Comparison of ENCODE assay signal across 8 cellular contexts in the genomic region with DNA sequence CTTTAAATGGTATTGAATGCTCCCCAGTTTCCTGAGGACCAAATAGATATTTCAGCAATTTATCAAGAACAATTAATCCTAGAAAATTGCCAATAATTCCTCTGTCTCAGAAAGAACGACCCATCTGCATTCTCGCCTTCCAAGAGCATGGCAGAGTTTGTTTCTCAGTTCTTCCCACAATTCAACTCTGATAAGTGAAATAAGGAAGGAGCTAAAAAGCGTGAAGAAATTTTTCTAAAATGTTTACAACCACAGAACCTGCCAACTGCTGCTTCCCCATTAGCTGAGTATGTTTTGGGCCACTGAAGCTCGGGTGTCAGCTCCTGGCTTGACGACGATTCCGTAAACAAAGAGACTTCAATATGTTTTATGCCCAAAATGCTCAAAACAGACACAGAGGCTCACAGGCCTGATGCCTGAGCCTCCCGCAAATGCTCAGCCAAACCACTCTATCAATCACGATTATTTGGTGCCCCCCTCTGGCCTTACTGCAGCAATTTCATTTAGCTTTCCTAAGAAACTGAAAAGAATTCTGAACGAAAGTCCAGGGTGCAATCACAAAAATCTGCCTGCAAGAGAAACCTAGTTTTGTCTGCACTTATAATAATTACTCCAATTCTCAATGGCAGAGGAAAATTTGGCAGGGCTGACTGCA.
DNase-seq lines count a peak whose midpoint lies in the region; ATAC-seq and TF ChIP-seq lines count a peak whose summit lies in the region.

No MANE protein-coding gene starts in this region.

- TF ChIP-seq CTCF in right atrium auricular region (IDR thresholded peaks at IDR 0.05): peak in 1 of 2 donors; percentile 63
- peak in 1 of 3 experiments; percentile 27 for TF ChIP-seq CTCF in vagina (IDR thresholded peaks at IDR 0.05)

- peak; percentile 47 for DNase-seq in ACHN
- DNase-seq in NCI-H1105 (lab: John Stamatoyannopoulos, UW): peak; percentile 65
- peak; percentile 21 for DNase-seq in activated CD8-positive, alpha-beta T cell treated with anti-CD3 and anti-CD28 coated beads, Interleukin-2, amount 10 ng/mL, durations not matched to agents 7 days and 5 days
- peak; percentile 62 for DNase-seq in right atrium auricular region (ENCODE audit: low spot score)
- peak; percentile 74 for DNase-seq in smooth muscle cell of the brain vasculature (ENCODE audit: low read depth, low spot score)
- DNase-seq in vagina (ENCODE audit: extremely low spot score in 2 of 2): no peak

- no peaks in the 10 kb centered on the region for H3K4me1 Mint-ChIP-seq in activated CD8-positive, alpha-beta T cell treated with anti-CD3 and anti-CD28 coated beads, Interleukin-2, amount 10 ng/mL, durations not matched to agents 7 days and 5 days (ENCODE audit: low read depth)

- H3K27ac Mint-ChIP-seq in activated CD8-positive, alpha-beta T cell treated with anti-CD3 and anti-CD28 coated beads, Interleukin-2, amount 10 ng/mL, durations not matched to agents 7 days and 5 days: no peak overlapping the region

- H3K27ac ChIP-seq in right atrium auricular region (peak overlapping the region in 1 of 2 donors; percentile 6), vagina (no peak overlapping the region)

- ATAC-seq in GM18502 (IDR thresholded peaks at IDR 0.05; ENCODE audit: poor library complexity, unreplicated experiment) (peak; percentile 63), HG03025 (IDR thresholded peaks at IDR 0.05; ENCODE audit: low FRiP score, unreplicated experiment) (no peak)
- ATAC-seq in activated CD8-positive, alpha-beta T cell treated with anti-CD3 and anti-CD28 coated beads, Interleukin-2, amount 10 ng/mL, durations not matched to agents 7 days and 5 days: no peak

- no peaks in the 10 kb centered on the region for H3K9me3 ChIP-seq in right atrium auricular region
- H3K9me3 ChIP-seq in vagina: no peaks in the 10 kb centered on the region

- no peaks in the 10 kb centered on the region for H3K9me3 Mint-ChIP-seq in activated CD8-positive, alpha-beta T cell treated with anti-CD3 and anti-CD28 coated beads, Interleukin-2, amount 10 ng/mL, durations not matched to agents 7 days and 5 days (ENCODE audit: insufficient read depth)

- no peak overlapping the region for H3K4me3 ChIP-seq in right atrium auricular region
- no peak overlapping the region for H3K4me3 ChIP-seq in vagina

- H3K36me3 Mint-ChIP-seq in activated CD8-positive, alpha-beta T cell treated with anti-CD3 and anti-CD28 coated beads, Interleukin-2, amount 10 ng/mL, durations not matched to agents 7 days and 5 days (ENCODE audit: low read depth): no peaks in the 10 kb centered on the region

- TF ChIP-seq POLR2A in vagina (IDR thresholded peaks at IDR 0.05): no peak

- POLR2A ChIA-PET in activated CD8-positive, alpha-beta T cell treated with anti-CD3 and anti-CD28 coated beads, Interleukin-2, amount 10 ng/mL, durations not matched to agents 7 days and 5 days (lab: Charles Lee): no interaction called here

- CTCF ChIA-PET in activated CD8-positive, alpha-beta T cell treated with anti-CD3 and anti-CD28 coated beads, Interleukin-2, amount 10 ng/mL, durations not matched to agents 7 days and 5 days (lab: Charles Lee): no interaction called here

- H3K27me3 ChIP-seq in right atrium auricular region (no peaks in the 10 kb centered on the region), vagina (no peaks in the 10 kb centered on the region)

- in situ Hi-C loops in ACHN (cut with HindIII; ENCODE audit: low pct_ligation_motif_present, low pct_unique_long_range_greater_than_20kb, low sequenced_read_pairs): no loop called here

- H3K4me1 ChIP-seq in right atrium auricular region (peaks cover 0 to 16% of the 10 kb centered on the region in 2 donors), vagina (no peaks in the 10 kb centered on the region)

- H3K4me3 Mint-ChIP-seq in activated CD8-positive, alpha-beta T cell treated with anti-CD3 and anti-CD28 coated beads, Interleukin-2, amount 10 ng/mL, durations not matched to agents 7 days and 5 days: no peak overlapping the region

- H3K27me3 Mint-ChIP-seq in activated CD8-positive, alpha-beta T cell treated with anti-CD3 and anti-CD28 coated beads, Interleukin-2, amount 10 ng/mL, durations not matched to agents 7 days and 5 days (ENCODE audit: low read depth): peaks cover 2% of the 10 kb centered on the region

- H3K36me3 ChIP-seq in right atrium auricular region: no peaks in the 10 kb centered on the region
- no peaks in the 10 kb centered on the region for H3K36me3 ChIP-seq in vagina

- intact Hi-C loops in vagina (cut with DNase I): no loop called here

Comparison
In these comparisons a context has a peak if more than half of its experiments do, and no peak if none do; other contexts are left out.
1. DNase-seq: peak in ACHN (single experiment), NCI-H1105 (single experiment), activated CD8-positive, alpha-beta T cell treated with anti-CD3 and anti-CD28 coated beads, Interleukin-2, amount 10 ng/mL, durations not matched to agents 7 days and 5 days (single experiment), right atrium auricular region (single experiment) and smooth muscle cell of the brain vasculature (single experiment); none in vagina (0 of 2).